Comparison of ENCODE assay signal across 15 cellular contexts in the genomic region with DNA sequence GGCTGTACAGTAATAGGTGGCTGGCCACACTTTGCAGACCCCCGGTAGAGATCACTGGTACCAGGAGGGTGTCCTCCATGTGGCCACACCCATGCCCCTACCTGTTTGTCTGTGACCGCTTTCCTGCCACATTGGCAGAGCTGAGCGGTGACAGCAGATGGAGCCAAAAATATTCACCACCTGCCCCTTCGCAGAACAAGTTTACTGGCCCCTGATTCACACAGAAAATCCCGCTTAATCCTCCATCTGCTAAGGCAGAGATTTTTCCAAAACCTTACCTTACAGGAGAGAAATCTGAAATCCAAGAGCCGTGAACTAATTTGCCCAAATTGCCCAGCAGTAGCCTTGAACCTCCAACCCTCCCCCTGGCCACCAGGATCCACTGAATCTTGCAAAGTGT. TPM values are rescaled to one million over a fixed set of nuclear protein-coding genes. Genes with fewer than 3 reads are reported as not detected.
DNase-seq lines count a peak whose midpoint lies in the region; ATAC-seq and TF ChIP-seq lines count a peak whose summit lies in the region.
"Had no signal": no experiment of that assay in that cellular context is flagged by ENCODE, and none has a peak within 500 bp of the region (broad histone marks: within the 10 kb centered on the region; RNA-seq: fewer than 3 reads in every experiment).

No MANE protein-coding gene starts in this region.

- CTCF ChIA-PET in activated CD4-positive, alpha-beta T cell treated with anti-CD3 and anti-CD28 coated beads for 36 hours (lab: Charles Lee): no interaction called here
- CTCF ChIA-PET in WTC11 (lab: Charles Lee): no interaction called here

- H4K91ac ChIP-seq in trophoblast cell (ENCODE audit: low read depth, low read length): no peak overlapping the region

- no peak overlapping the region for H3K23ac ChIP-seq in trophoblast cell (ENCODE audit: low read length)

- H2BK12ac ChIP-seq in trophoblast cell (ENCODE audit: low read length): peak overlapping the region; percentile 37

- POLR2A ChIA-PET in activated CD4-positive, alpha-beta T cell treated with anti-CD3 and anti-CD28 coated beads for 36 hours (lab: Charles Lee): interaction anchor here (0.6 kb wide), 1 partner anchor 57 kb away, joined by 6 read pairs; no protein-coding TSS in a partner anchor
- POLR2A ChIA-PET in WTC11 (lab: Charles Lee): no interaction called here

- peaks cover 17% of the 10 kb centered on the region for H3K36me3 Mint-ChIP-seq in activated CD4-positive, alpha-beta T cell treated with anti-CD3 and anti-CD28 coated beads for 36 hours (ENCODE audit: low read depth)
- H3K36me3 Mint-ChIP-seq in central memory CD8-positive, alpha-beta T cell (ENCODE audit: insufficient read depth): peaks cover 38% of the 10 kb centered on the region
- peaks cover 9% of the 10 kb centered on the region; the same call in 1 of the 2 replicates for H3K36me3 Mint-ChIP-seq in WTC11

- H3K4me1 ChIP-seq in NT2/D1 (ENCODE audit: insufficient read depth, insufficient read length): peaks cover 9% of the 10 kb centered on the region
- peaks cover 27 to 33% of the 10 kb centered on the region in 2 experiments for H3K4me1 ChIP-seq in trophoblast cell (ENCODE audit: control insufficient read depth in 1 of 2, insufficient read depth in 2 of 2, low read length in 2 of 2)

- H3K4ac ChIP-seq in trophoblast cell (ENCODE audit: low read depth, low read length): peak overlapping the region; percentile 33

- peak overlapping the region; percentile 47 for H2BK120ac ChIP-seq in trophoblast cell (ENCODE audit: insufficient read depth, low read length, poor library complexity)

- no peaks in the 10 kb centered on the region for H3K9me3 Mint-ChIP-seq in activated CD4-positive, alpha-beta T cell treated with anti-CD3 and anti-CD28 coated beads for 36 hours (ENCODE audit: low read depth)
- no peaks in the 10 kb centered on the region for H3K9me3 Mint-ChIP-seq in central memory CD8-positive, alpha-beta T cell
- H3K9me3 Mint-ChIP-seq in WTC11: no peaks in the 10 kb centered on the region

- no peak for ATAC-seq in activated CD4-positive, alpha-beta T cell treated with anti-CD3 and anti-CD28 coated beads for 36 hours
- no peak for ATAC-seq in central memory CD8-positive, alpha-beta T cell (replicated peaks; ENCODE audit: extremely low read depth, poor library complexity, severe bottlenecking)
- no peak for ATAC-seq in WTC11

- no peak for DNase-seq in activated CD4-positive, alpha-beta T cell treated with anti-CD3 and anti-CD28 coated beads for 36 hours
- DNase-seq in activated CD4-positive, alpha-beta T cell treated with anti-CD3 and anti-CD28 coated beads for 4 hours: no peak
- DNase-seq in NT2/D1 (ENCODE audit: low read depth, low spot score) (no peak), trophoblast cell (no peak), NCI-H510A treated with DMSO at 0.1 percent for 48 hours (lab: John Stamatoyannopoulos, UW) (no peak), NCI-H748 treated with DMSO at 0.1 percent for 48 hours (lab: John Stamatoyannopoulos, UW) (no peak), WTC11 (ENCODE audit: low spot score) (no peak)
- no peak for DNase-seq in central memory CD8-positive, alpha-beta T cell (ENCODE audit: low spot score in 2 of 2)
- DNase-seq: activated CD4-positive, alpha-beta T cell treated with anti-CD3 and anti-CD28 coated beads, Interleukin-2, amount 50 U/mL, for 4 hours; activated effector memory CD4-positive, alpha-beta T cell treated with anti-CD3 and anti-CD28 coated beads, Interleukin-2, amount 50 U/mL, for 16 hours; brain microvascular endothelial cell; COR-L47; kidney glomerular epithelial cell; NCI-H2029; NCI-H774 had no signal

- H2AK5ac ChIP-seq in trophoblast cell (ENCODE audit: low read length): peak overlapping the region; percentile 59

- H3K9ac ChIP-seq in NT2/D1 (ENCODE audit: insufficient read length, low read depth) (peak overlapping the region; percentile 32), trophoblast cell (ENCODE audit: low read length) (no peak overlapping the region)

- peak overlapping the region; percentile 61 for H3K18ac ChIP-seq in trophoblast cell (ENCODE audit: low read length)

- H3K79me1 ChIP-seq in trophoblast cell (ENCODE audit: low read length): peaks cover 33% of the 10 kb centered on the region

- no peak overlapping the region for H2AFZ ChIP-seq in trophoblast cell (ENCODE audit: insufficient read depth, low read length, poor library complexity)

- no peaks in the 10 kb centered on the region for H3K27me3 Mint-ChIP-seq in activated CD4-positive, alpha-beta T cell treated with anti-CD3 and anti-CD28 coated beads for 36 hours
- no peaks in the 10 kb centered on the region for H3K27me3 Mint-ChIP-seq in central memory CD8-positive, alpha-beta T cell
- H3K27me3 Mint-ChIP-seq in WTC11 (ENCODE audit: low read depth): no peaks in the 10 kb centered on the region

- H4K8ac ChIP-seq in trophoblast cell (ENCODE audit: low read depth, low read length): no peak overlapping the region

- peak overlapping the region; percentile 32 for H3K14ac ChIP-seq in trophoblast cell (ENCODE audit: low read length)

- H3K27ac ChIP-seq in trophoblast cell (ENCODE audit: low read depth, low read length): no peak overlapping the region
- H3K27ac ChIP-seq: brain microvascular endothelial cell had no signal

- WGBS in trophoblast cell (ENCODE audit: extremely low coverage, insufficient coverage, insufficient read length): no CpG with 5 or more reads among the region's 6 CpGs

- H4K12ac ChIP-seq in trophoblast cell (ENCODE audit: low read depth, low read length): no peak overlapping the region

- peaks cover 8% of the 10 kb centered on the region for H3K79me2 ChIP-seq in trophoblast cell (ENCODE audit: control insufficient read depth, insufficient read depth, low read length, poor library complexity)

- peaks cover 16% of the 10 kb centered on the region for H3K36me3 ChIP-seq in NT2/D1 (ENCODE audit: insufficient read depth, insufficient read length, low read length)
- peaks cover 4% of the 10 kb centered on the region in 2 experiments for H3K36me3 ChIP-seq in trophoblast cell (ENCODE audit: control insufficient read depth in 1 of 2, insufficient read depth in 2 of 2, low read length in 2 of 2)

- intact Hi-C loops in activated CD4-positive, alpha-beta T cell treated with anti-CD3 and anti-CD28 coated beads for 36 hours (cut with DNase I, micrococcal nuclease): no loop called here

- H3K4me1 Mint-ChIP-seq in activated CD4-positive, alpha-beta T cell treated with anti-CD3 and anti-CD28 coated beads for 36 hours: peaks cover 32% of the 10 kb centered on the region
- peaks cover 51% of the 10 kb centered on the region for H3K4me1 Mint-ChIP-seq in central memory CD8-positive, alpha-beta T cell
- H3K4me1 Mint-ChIP-seq in WTC11: peaks cover 29% of the 10 kb centered on the region

- H3K4me3 Mint-ChIP-seq in activated CD4-positive, alpha-beta T cell treated with anti-CD3 and anti-CD28 coated beads for 36 hours: no peak overlapping the region
- no peak overlapping the region for H3K4me3 Mint-ChIP-seq in central memory CD8-positive, alpha-beta T cell
- no peak overlapping the region for H3K4me3 Mint-ChIP-seq in WTC11

- H3K4me2 ChIP-seq in trophoblast cell (ENCODE audit: low read length): no peak overlapping the region

- no peaks in the 10 kb centered on the region for H3K9me3 ChIP-seq in NT2/D1 (ENCODE audit: insufficient read depth, low read length)
- no peaks in the 10 kb centered on the region for H3K9me3 ChIP-seq in trophoblast cell (ENCODE audit: insufficient read depth, low read depth, low read length)

- H3K4me3 ChIP-seq in NT2/D1 (ENCODE audit: insufficient read length, low read depth): no peak overlapping the region
- H3K4me3 ChIP-seq in trophoblast cell (ENCODE audit: low read depth, low read length): no peak overlapping the region

- no peak overlapping the region for H2BK5ac ChIP-seq in trophoblast cell (ENCODE audit: low read depth, low read length, poor library complexity)

- H3K27ac Mint-ChIP-seq in activated CD4-positive, alpha-beta T cell treated with anti-CD3 and anti-CD28 coated beads for 36 hours: peak overlapping the region; percentile 55
- peak overlapping the region; percentile 98 for H3K27ac Mint-ChIP-seq in central memory CD8-positive, alpha-beta T cell (ENCODE audit: low read depth)
- H3K27ac Mint-ChIP-seq in WTC11: no peak overlapping the region

- H3K27me3 ChIP-seq in NT2/D1 (ENCODE audit: insufficient read depth, insufficient read length) (no peaks in the 10 kb centered on the region), trophoblast cell (ENCODE audit: insufficient read depth, low read length) (no peaks in the 10 kb centered on the region)
- H3K27me3 ChIP-seq: brain microvascular endothelial cell had no signal

- no peak for TF ChIP-seq CTCF in WTC11 (IDR thresholded peaks at IDR 0.05)

TF ChIP-seq in WTC11, 78 proteins besides CTCF, POLR2A, EP300 and RAD21:
- no peak for TF ChIP-seq CREB1 (CRISPR knock-in tag; IDR thresholded peaks at IDR 0.05)
- no peak for TF ChIP-seq ZNF263 (CRISPR knock-in tag; IDR thresholded peaks at IDR 0.05; ENCODE audit: low read depth)
- TF ChIP-seq PREB (CRISPR knock-in tag; IDR thresholded peaks at IDR 0.05; ENCODE audit: borderline replicate concordance): no peak
- no peak for TF ChIP-seq ELF4 (CRISPR knock-in tag; IDR thresholded peaks at IDR 0.05; ENCODE audit: low read depth)
- TF ChIP-seq ESRRA (CRISPR knock-in tag; IDR thresholded peaks at IDR 0.05; ENCODE audit: borderline replicate concordance): no peak

RNA-seq across cellular contexts. Expression of gene MYO9B, which starts 52.1 kb away (rescaled TPM):
- 10 to 100 TPM; 90.3 to 98.5 TPM for total RNA-seq in activated CD4-positive, alpha-beta T cell treated with anti-CD3 and anti-CD28 coated beads for 36 hours
- polyA plus RNA-seq in trophoblast cell (2013): 64.1 and 65.1 TPM in 2 replicates
- total RNA-seq in WTC11 (2021): 70.3 to 94.3 TPM (median 73.4 TPM) in 3 replicates

RNA-seq across cellular contexts. Expression of gene HAUS8, which starts 52.4 kb away (rescaled TPM):
- total RNA-seq in activated CD4-positive, alpha-beta T cell treated with anti-CD3 and anti-CD28 coated beads for 36 hours: 10 to 100 TPM; 32.6 to 41.7 TPM
- polyA plus RNA-seq in trophoblast cell (2013): 31.7 and 32.6 TPM in 2 replicates
- 27.9 to 29.9 TPM (median 29.7 TPM) in 3 replicates for total RNA-seq in WTC11 (2021)
